In genomic region chr1:8361198-8361849, GRCh38 we compare ENCODE assay signal across 1 cellular context.
TF ChIP-seq lines count a peak whose summit lies in the region.

No MANE protein-coding gene starts in this region.

TF ChIP-seq in endothelial cell of umbilical vein, 7 proteins besides CTCF, POLR2A, EP300 and RAD21:
- no peak for TF ChIP-seq MAX (IDR thresholded peaks at IDR 0.05; ENCODE audit: insufficient read depth, insufficient read length)
- TF ChIP-seq JUN (IDR thresholded peaks at IDR 0.05; ENCODE audit: borderline replicate concordance, insufficient read depth, insufficient read length, low read depth), result no peak
- no peak for TF ChIP-seq GATA2 (IDR thresholded peaks at IDR 0.05; ENCODE audit: insufficient read depth, insufficient read length, low read depth, low read length)
- TF ChIP-seq POLR2AphosphoS5 (IDR thresholded peaks at IDR 0.05; ENCODE audit: insufficient read depth, low read depth, low read length), result no peak
- TF ChIP-seq MYC (IDR thresholded peaks at IDR 0.05; ENCODE audit: low read depth, low read length), result no peak
- TF ChIP-seq EZH2 (IDR thresholded peaks at IDR 0.05; ENCODE audit: borderline replicate concordance, low read depth, low read length, severe bottlenecking), result no peak
- no peak for TF ChIP-seq FOS (IDR thresholded peaks at IDR 0.05; ENCODE audit: borderline replicate concordance, insufficient read depth, low read length)
